12 cellular contexts compared by ENCODE assay signal in the genomic region with DNA sequence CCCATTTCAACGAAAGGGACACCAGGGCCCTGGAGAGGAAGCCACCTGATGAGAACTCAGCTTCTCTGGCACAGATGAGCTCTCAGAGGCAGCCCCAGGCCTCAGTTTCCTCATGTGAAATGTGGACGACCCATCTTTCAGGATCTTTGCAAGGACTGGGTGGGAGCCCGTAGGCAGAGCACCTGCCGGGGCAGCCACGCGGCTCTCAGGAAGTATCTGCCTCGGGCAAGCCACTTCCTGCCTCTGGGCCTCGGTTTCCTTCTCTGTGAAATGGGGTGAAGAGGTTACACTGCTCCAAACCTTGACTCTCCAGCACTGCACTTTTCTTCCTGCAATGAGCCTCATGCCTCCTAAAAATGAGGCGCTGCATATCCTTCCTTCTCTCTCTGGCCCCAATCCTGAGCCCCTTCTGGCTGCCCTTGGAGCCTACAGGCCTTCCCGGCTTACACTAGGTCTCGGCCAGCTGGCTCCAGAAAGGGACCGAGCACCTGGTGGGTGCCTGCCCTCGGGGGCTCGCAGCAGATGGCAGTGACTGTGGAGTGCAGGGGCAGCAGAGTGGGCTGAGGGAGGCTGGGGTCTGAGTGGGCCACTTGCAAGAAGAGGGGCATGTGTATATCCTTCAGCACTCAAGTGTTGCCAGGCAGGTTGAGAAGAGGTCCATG.
DNase-seq lines count a peak whose midpoint lies in the region; ATAC-seq lines count a peak whose summit lies in the region.
"Had no signal": no experiment of that assay in that cellular context is flagged by ENCODE, and none has a peak within 500 bp of the region (broad histone marks: within the 10 kb centered on the region; RNA-seq: fewer than 3 reads in every experiment).

No MANE protein-coding gene starts in this region.

- H3K9me3 ChIP-seq in effector memory CD4-positive, alpha-beta T cell (ENCODE audit: control insufficient read depth, low read length), result no peaks in the 10 kb centered on the region
- H3K9me3 ChIP-seq: pancreas had no signal

- ATAC-seq in stimulated activated naive CD8-positive, alpha-beta T cell treated with anti-CD3 and anti-CD28 coated beads, Interleukin-15, amount 100 ng/mL, for 72 hours, result no peak
- ATAC-seq: foreskin keratinocyte, pancreas had no signal

- H3K27ac ChIP-seq in effector memory CD4-positive, alpha-beta T cell (ENCODE audit: insufficient read depth, low read length, poor library complexity, severe bottlenecking), result peak overlapping the region; percentile 73
- H3K27ac ChIP-seq: foreskin keratinocyte, pancreas had no signal

- no peaks in the 10 kb centered on the region for H3K36me3 ChIP-seq in effector memory CD4-positive, alpha-beta T cell (ENCODE audit: control insufficient read depth, insufficient read depth, low read length)
- H3K36me3 ChIP-seq: pancreas had no signal

- peak; percentile 45 for DNase-seq in activated naive CD4-positive, alpha-beta T cell treated with Interleukin-2 at 50 U/mL for 16 hours
- no peak for DNase-seq in activated naive CD4-positive, alpha-beta T cell treated with anti-CD3 and anti-CD28 coated beads, Interleukin-2, amount 50 U/mL, for 16 hours
- DNase-seq in effector memory CD4-positive, alpha-beta T cell, result peak in 1 of 3 donors; percentile 38
- no peak for DNase-seq in stimulated activated naive CD8-positive, alpha-beta T cell treated with anti-CD3 and anti-CD28 coated beads, Interleukin-15, amount 100 ng/mL, for 72 hours
- DNase-seq in AML-193 (lab: John Stamatoyannopoulos, UW), result no peak
- DNase-seq in NCI-H748 treated with DMSO at 0.1 percent for 48 hours (lab: John Stamatoyannopoulos, UW), result no peak
- DNase-seq in AG20443 (ENCODE audit: low spot score), result no peak
- DNase-seq: cortex of kidney, foreskin keratinocyte, NCI-H2081 treated with DMSO at 0.1 percent for 48 hours had no signal

- peaks cover 88% of the 10 kb centered on the region for H3K4me1 ChIP-seq in effector memory CD4-positive, alpha-beta T cell (ENCODE audit: control insufficient read depth, insufficient read depth, low read length, poor library complexity, severe bottlenecking)
- H3K4me1 ChIP-seq: foreskin keratinocyte had no signal

- H3K36me3 Mint-ChIP-seq in T-helper 1 cell treated with Interleukin-12 subunit alpha and Interleukin-12 subunit beta and Interleukin-4 antibody, amounts not matched to agents 30 μg/mL and 1 μg/mL, for 36 hours (ENCODE audit: low read depth), result peaks cover 5% of the 10 kb centered on the region

- H3K9me3 Mint-ChIP-seq in T-helper 1 cell treated with Interleukin-12 subunit alpha and Interleukin-12 subunit beta and Interleukin-4 antibody, amounts not matched to agents 30 μg/mL and 1 μg/mL, for 36 hours, result no peaks in the 10 kb centered on the region
- H3K9me3 Mint-ChIP-seq in stimulated activated naive CD8-positive, alpha-beta T cell treated with anti-CD3 and anti-CD28 coated beads, Interleukin-15, amount 100 ng/mL, for 72 hours, result no peaks in the 10 kb centered on the region

- H3K27me3 Mint-ChIP-seq in T-helper 1 cell treated with Interleukin-12 subunit alpha and Interleukin-12 subunit beta and Interleukin-4 antibody, amounts not matched to agents 30 μg/mL and 1 μg/mL, for 36 hours (ENCODE audit: low read depth), result no peaks in the 10 kb centered on the region
- peaks cover 12% of the 10 kb centered on the region for H3K27me3 Mint-ChIP-seq in stimulated activated naive CD8-positive, alpha-beta T cell treated with anti-CD3 and anti-CD28 coated beads, Interleukin-15, amount 100 ng/mL, for 72 hours

- peaks cover 49% of the 10 kb centered on the region for H3K4me1 Mint-ChIP-seq in T-helper 1 cell treated with Interleukin-12 subunit alpha and Interleukin-12 subunit beta and Interleukin-4 antibody, amounts not matched to agents 30 μg/mL and 1 μg/mL, for 36 hours (ENCODE audit: low read depth)
- peaks cover 92% of the 10 kb centered on the region for H3K4me1 Mint-ChIP-seq in stimulated activated naive CD8-positive, alpha-beta T cell treated with anti-CD3 and anti-CD28 coated beads, Interleukin-15, amount 100 ng/mL, for 72 hours

- no peak overlapping the region for H3K4me3 ChIP-seq in effector memory CD4-positive, alpha-beta T cell (ENCODE audit: insufficient read depth, low read depth, low read length, poor library complexity, severe bottlenecking)
- H3K4me3 ChIP-seq: pancreas had no signal

- H3K4me3 Mint-ChIP-seq in T-helper 1 cell treated with Interleukin-12 subunit alpha and Interleukin-12 subunit beta and Interleukin-4 antibody, amounts not matched to agents 30 μg/mL and 1 μg/mL, for 36 hours, result peak overlapping the region; percentile 76
- peak overlapping the region; percentile 5 to 87 for H3K4me3 Mint-ChIP-seq in stimulated activated naive CD8-positive, alpha-beta T cell treated with anti-CD3 and anti-CD28 coated beads, Interleukin-15, amount 100 ng/mL, for 72 hours

- no peaks in the 10 kb centered on the region for H3K27me3 ChIP-seq in effector memory CD4-positive, alpha-beta T cell (replicated peaks; ENCODE audit: control insufficient read depth, insufficient read depth, low read length, poor library complexity, severe bottlenecking)
- H3K27me3 ChIP-seq: foreskin keratinocyte, pancreas had no signal

- H3K27ac Mint-ChIP-seq in T-helper 1 cell treated with Interleukin-12 subunit alpha and Interleukin-12 subunit beta and Interleukin-4 antibody, amounts not matched to agents 30 μg/mL and 1 μg/mL, for 36 hours, result peak overlapping the region; percentile 79
- H3K27ac Mint-ChIP-seq in stimulated activated naive CD8-positive, alpha-beta T cell treated with anti-CD3 and anti-CD28 coated beads, Interleukin-15, amount 100 ng/mL, for 72 hours, result no peak overlapping the region
